Comparison of ENCODE assay signal across 8 cellular contexts in the genomic region with DNA sequence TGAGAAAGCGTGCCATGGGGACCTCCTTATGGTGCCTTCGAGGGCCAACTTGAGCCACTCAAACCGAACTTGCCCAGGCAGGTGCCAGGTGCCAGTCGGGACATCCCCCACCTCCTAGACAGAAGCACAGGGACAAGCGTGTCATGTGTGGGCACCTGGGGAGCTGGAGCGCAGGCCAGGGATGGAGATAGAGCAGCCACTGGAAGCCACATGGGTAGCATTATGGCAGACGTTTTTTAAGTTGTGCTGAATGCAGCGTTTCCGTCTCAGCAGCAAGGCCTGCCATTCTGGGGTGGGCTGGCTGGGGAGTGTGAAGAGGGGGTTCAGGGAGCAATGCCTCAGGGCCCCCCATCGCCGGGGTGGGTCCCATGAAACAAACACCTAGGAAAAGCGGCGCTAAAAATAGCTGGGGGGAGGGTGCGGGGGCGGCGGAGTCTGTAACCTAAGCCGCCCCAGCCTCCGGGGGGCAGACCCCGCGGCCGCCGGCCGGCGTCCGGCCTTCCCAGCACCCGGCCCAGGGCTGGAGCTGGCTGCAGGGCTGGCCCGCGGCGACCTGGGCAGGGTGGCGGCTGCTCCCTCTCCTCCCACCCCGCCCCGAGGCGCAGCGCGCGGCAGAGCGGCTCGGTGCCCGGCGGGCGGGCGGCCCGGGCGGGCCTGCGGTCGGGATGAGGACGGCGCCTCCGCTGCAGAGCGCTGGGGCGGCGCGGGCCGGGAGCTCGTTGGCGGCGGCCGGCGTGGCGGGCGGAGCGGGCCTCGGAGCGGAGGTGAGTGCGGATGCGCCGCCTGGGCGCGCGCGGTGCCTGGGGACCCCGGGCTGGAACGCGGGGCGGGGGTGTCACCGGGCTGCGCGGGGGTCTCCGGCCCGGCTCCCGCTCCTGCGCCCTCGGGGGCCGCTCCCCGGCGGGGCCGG. TPM values are rescaled to one million over a fixed set of nuclear protein-coding genes. Genes with fewer than 3 reads are reported as not detected.
A peak's percentile ranks its signal among the peaks of the same experiment; 100 is the strongest.
DNase-seq lines count a peak whose midpoint lies in the region; ATAC-seq and TF ChIP-seq lines count a peak whose summit lies in the region.

A gene with protein sequence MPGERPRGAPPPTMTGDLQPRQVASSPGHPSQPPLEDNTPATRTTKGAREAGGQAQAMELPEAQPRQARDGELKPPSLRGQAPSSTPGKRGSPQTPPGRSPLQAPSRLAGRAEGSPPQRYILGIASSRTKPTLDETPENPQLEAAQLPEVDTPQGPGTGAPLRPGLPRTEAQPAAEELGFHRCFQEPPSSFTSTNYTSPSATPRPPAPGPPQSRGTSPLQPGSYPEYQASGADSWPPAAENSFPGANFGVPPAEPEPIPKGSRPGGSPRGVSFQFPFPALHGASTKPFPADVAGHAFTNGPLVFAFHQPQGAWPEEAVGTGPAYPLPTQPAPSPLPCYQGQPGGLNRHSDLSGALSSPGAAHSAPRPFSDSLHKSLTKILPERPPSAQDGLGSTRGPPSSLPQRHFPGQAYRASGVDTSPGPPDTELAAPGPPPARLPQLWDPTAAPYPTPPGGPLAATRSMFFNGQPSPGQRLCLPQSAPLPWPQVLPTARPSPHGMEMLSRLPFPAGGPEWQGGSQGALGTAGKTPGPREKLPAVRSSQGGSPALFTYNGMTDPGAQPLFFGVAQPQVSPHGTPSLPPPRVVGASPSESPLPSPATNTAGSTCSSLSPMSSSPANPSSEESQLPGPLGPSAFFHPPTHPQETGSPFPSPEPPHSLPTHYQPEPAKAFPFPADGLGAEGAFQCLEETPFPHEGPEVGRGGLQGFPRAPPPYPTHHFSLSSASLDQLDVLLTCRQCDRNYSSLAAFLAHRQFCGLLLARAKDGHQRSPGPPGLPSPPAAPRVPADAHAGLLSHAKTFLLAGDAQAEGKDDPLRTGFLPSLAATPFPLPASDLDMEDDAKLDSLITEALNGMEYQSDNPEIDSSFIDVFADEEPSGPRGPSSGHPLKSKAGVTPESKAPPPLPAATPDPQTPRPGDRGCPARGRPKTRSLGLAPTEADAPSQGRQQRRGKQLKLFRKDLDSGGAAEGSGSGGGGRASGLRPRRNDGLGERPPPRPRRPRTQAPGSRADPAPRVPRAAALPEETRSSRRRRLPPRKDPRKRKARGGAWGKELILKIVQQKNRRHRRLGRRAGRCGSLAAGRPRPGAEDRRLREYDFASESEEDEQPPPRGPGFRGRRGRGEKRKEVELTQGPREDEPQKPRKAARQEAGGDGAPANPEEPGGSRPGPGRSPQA (N-terminal part only) (plus strand): TSS at position 469 of the 910 bp plus-strand sequence. CDS start 44,512 bp downstream, outside the sequence.

- H3K4me3 Mint-ChIP-seq in natural killer cell treated with Interleukin-12 subunit alpha and Interleukin-12 subunit beta and Interleukin-15 and Interleukin-18, amount 100 ng/mL, for 72 hours, result peak within 1 kb of the TSS; percentile 22

- no peaks in the 10 kb centered on the region for H3K9me3 ChIP-seq in MG63

- H3K4me1 Mint-ChIP-seq in natural killer cell treated with Interleukin-12 subunit alpha and Interleukin-12 subunit beta and Interleukin-15 and Interleukin-18, amount 100 ng/mL, for 72 hours (ENCODE audit: low read depth in 2 of 2), result no peaks in the 10 kb centered on the region

- no peaks in the 10 kb centered on the region for H3K36me3 ChIP-seq in MG63

- H3K9me3 Mint-ChIP-seq in natural killer cell treated with Interleukin-12 subunit alpha and Interleukin-12 subunit beta and Interleukin-15 and Interleukin-18, amount 100 ng/mL, for 72 hours, result no peaks in the 10 kb centered on the region

- peaks cover 6 to 14% of the 10 kb centered on the region in 2 donors for H3K27me3 Mint-ChIP-seq in natural killer cell treated with Interleukin-12 subunit alpha and Interleukin-12 subunit beta and Interleukin-15 and Interleukin-18, amount 100 ng/mL, for 72 hours

- H3K27ac Mint-ChIP-seq in natural killer cell treated with Interleukin-12 subunit alpha and Interleukin-12 subunit beta and Interleukin-15 and Interleukin-18, amount 100 ng/mL, for 72 hours, result no peak within 1 kb of the TSS

- H3K36me3 Mint-ChIP-seq in natural killer cell treated with Interleukin-12 subunit alpha and Interleukin-12 subunit beta and Interleukin-15 and Interleukin-18, amount 100 ng/mL, for 72 hours, result no peaks in the 10 kb centered on the region

- H3K27me3 ChIP-seq in MG63, result no peaks in the 10 kb centered on the region

- H3K4me3 ChIP-seq in AG09309 (ENCODE audit: control insufficient read depth, low read depth, low read length) (peak within 1 kb of the TSS; percentile 73), MG63 (peak within 1 kb of the TSS; percentile 46), fibroblast of pulmonary artery (replicated peaks; ENCODE audit: low read depth, low read length) (peak within 1 kb of the TSS; percentile 48)

- DNase-seq in AG09309 (ENCODE audit: low read depth), result no peak
- peak; percentile 43 for DNase-seq in MG63
- peak; percentile 13 for DNase-seq in fibroblast of pulmonary artery (ENCODE audit: low read depth)
- peak; percentile 55 for DNase-seq in natural killer cell treated with Interleukin-12 subunit alpha and Interleukin-12 subunit beta and Interleukin-15 and Interleukin-18, amount 100 ng/mL, for 72 hours (ENCODE audit: low spot score)
- no peak for DNase-seq in NCI-H2227 treated with DMSO at 0.1 percent for 48 hours (lab: John Stamatoyannopoulos, UW)
- DNase-seq in NOMO-1 treated with dmso at 0.1 percent for 144 hours (lab: John Stamatoyannopoulos, UW; ENCODE audit: unreplicated experiment), result no peak
- no peak for DNase-seq in activated CD8-positive, alpha-beta memory T cell treated with anti-CD3 and anti-CD28 coated beads, Interleukin-2, amount 50 U/mL, for 4 hours

- ATAC-seq in natural killer cell treated with Interleukin-12 subunit alpha and Interleukin-12 subunit beta and Interleukin-15 and Interleukin-18, amount 100 ng/mL, for 72 hours, result peak; percentile 15 to 16
- no peak for ATAC-seq in HG02623 (IDR thresholded peaks at IDR 0.05; ENCODE audit: unreplicated experiment)

- TF ChIP-seq CTCF in AG09309 (IDR thresholded peaks at IDR 0.05; ENCODE audit: control insufficient read depth, insufficient read depth, low read depth, low read length, missing control alignments), result no peak
- TF ChIP-seq CTCF in fibroblast of pulmonary artery (IDR thresholded peaks at IDR 0.05; ENCODE audit: low read length, missing control alignments), result no peak

RNA-seq across cellular contexts. Expression of the gene that starts here (rescaled TPM):
- total RNA-seq in MG63 (2014; rRNA removed; shearing (Covaris generic); ENCODE audit: low replicate concordance), result 0.67 and 0.82 TPM in 2 replicates
- total RNA-seq in natural killer cell treated with Interleukin-12 subunit alpha and Interleukin-12 subunit beta and Interleukin-15 and Interleukin-18, amount 100 ng/mL, for 72 hours, result 1 to 10 TPM; 3.0 to 6.1 TPM

Comparison
In these comparisons a context has a peak if more than half of its experiments do, and no peak if none do; other contexts are left out.
1. Peak in DNase-seq and H3K4me3 ChIP-seq in MG63; RNA of the gene not detected or under 1 TPM.
2. DNase-seq: peak in fibroblast of pulmonary artery (single experiment) and natural killer cell treated with Interleukin-12 subunit alpha and Interleukin-12 subunit beta and Interleukin-15 and Interleukin-18, amount 100 ng/mL, for 72 hours (single experiment); none in AG09309 (single experiment), NCI-H2227 treated with DMSO at 0.1 percent for 48 hours (single experiment), NOMO-1 treated with dmso at 0.1 percent for 144 hours (single experiment) and activated CD8-positive, alpha-beta memory T cell treated with anti-CD3 and anti-CD28 coated beads, Interleukin-2, amount 50 U/mL, for 4 hours (single experiment).
3. Peak in every context shown above with its lines, with median percentiles within 50 percentile points of each other: H3K4me3 ChIP-seq.